ENCODE assay signal across 1 cellular context in the genomic region with DNA sequence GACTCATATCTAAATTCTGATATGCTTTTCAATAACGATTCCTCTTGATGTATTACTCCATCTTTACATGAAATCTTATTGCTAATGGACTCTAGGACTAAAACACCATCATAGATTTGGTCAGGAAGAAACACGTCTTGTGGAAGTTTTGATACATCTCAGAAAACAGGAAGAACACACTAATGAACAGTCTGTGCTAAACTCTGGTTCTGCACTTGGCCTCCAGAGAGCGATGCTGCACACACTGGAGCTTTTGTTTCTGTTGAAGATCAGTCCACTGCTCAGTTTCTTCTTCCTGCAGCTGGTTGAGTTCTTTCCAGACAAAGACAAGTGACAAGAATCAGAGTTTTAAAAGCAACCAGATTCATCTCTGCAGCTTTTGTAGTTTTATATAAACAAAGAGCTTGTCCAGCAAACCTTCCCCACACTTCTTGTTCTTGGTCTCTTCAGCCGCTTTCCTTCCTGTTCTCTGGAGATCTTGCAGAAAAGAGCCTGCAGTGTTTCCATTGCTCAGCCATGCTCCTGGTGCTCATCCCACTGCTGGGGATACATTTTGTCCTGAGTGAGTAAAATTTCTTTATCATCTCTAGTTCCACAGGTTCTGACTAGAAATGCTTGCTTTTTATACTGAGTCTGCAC.
TF ChIP-seq lines count a peak whose summit lies in the region.

No MANE protein-coding gene starts in this region.

TF ChIP-seq in GM23338, 12 proteins besides CTCF, POLR2A, EP300 and RAD21 (continued from another document):
- TF ChIP-seq NANOG (IDR thresholded peaks at IDR 0.05; ENCODE audit: borderline replicate concordance) (no peak), ZNF114 (CRISPR knock-in tag; IDR thresholded peaks at IDR 0.05) (no peak), EZH2 (IDR thresholded peaks at IDR 0.05; ENCODE audit: low read depth, unreplicated experiment) (no peak), CREB1 (CRISPR knock-in tag; IDR thresholded peaks at IDR 0.05; ENCODE audit: low read depth) (no peak)
